23 cellular contexts compared by ENCODE assay signal in the genomic region with DNA sequence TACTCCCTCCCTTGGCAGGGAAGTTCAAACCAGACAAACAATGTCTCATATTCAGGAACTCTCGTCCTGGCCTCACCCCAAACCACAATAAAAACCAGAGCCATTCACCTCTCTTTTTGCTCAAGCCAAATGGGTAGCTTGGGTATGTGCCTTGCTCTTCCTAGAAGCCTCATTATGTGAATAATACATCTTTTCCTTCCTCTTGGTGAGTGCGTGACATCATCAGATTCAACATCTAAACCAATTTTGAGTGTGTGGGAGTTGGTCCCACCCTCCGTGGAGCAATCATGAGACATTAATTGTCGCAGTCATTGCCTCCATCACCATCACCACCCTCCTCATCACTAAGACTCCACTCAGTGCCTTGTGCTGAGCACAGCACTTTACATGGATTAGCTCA.
DNase-seq lines count a peak whose midpoint lies in the region; ATAC-seq, FAIRE-seq and TF ChIP-seq lines count a peak whose summit lies in the region.
"Had no signal": no experiment of that assay in that cellular context is flagged by ENCODE, and none has a peak within 500 bp of the region (broad histone marks: within the 10 kb centered on the region; RNA-seq: fewer than 3 reads in every experiment).

No MANE protein-coding gene starts in this region.

- no peak overlapping the region for H3K27ac ChIP-seq in astrocyte (ENCODE audit: low read depth, low read length)
- H3K27ac ChIP-seq: esophagus muscularis mucosa, parathyroid adenoma had no signal

- no peak overlapping the region for H3K4me3 ChIP-seq in astrocyte (ENCODE audit: insufficient read depth, low read depth, low read length)
- H3K4me3 ChIP-seq: esophagus muscularis mucosa, K562 had no signal

- POLR2A ChIA-PET in activated CD8-positive, alpha-beta T cell treated with anti-CD3 and anti-CD28 coated beads for 36 hours (lab: Charles Lee), result no interaction called here
- POLR2A ChIA-PET in activated CD8-positive, alpha-beta T cell treated with anti-CD3 and anti-CD28 coated beads, Interleukin-2, amount 10 ng/mL, durations not matched to agents 7 days and 5 days (lab: Charles Lee), result no interaction called here

- FAIRE-seq in astrocyte (lab: Jason Lieb, UNC), result no peak
- FAIRE-seq: K562, small intestine had no signal

- H3K9me3 Mint-ChIP-seq in activated CD8-positive, alpha-beta T cell treated with anti-CD3 and anti-CD28 coated beads for 36 hours, result peaks cover 17% of the 10 kb centered on the region
- H3K9me3 Mint-ChIP-seq in activated CD8-positive, alpha-beta T cell treated with anti-CD3 and anti-CD28 coated beads, Interleukin-2, amount 10 ng/mL, durations not matched to agents 7 days and 5 days (ENCODE audit: insufficient read depth), result peaks cover 14% of the 10 kb centered on the region
- peaks cover 59% of the 10 kb centered on the region for H3K9me3 Mint-ChIP-seq in astrocyte (ENCODE audit: unreplicated experiment)
- H3K9me3 Mint-ChIP-seq in nephron progenitor cell, result peaks cover 60% of the 10 kb centered on the region

- peaks cover 36% of the 10 kb centered on the region for H3K9me3 ChIP-seq in astrocyte (ENCODE audit: insufficient read depth, low read depth, low read length)
- H3K9me3 ChIP-seq: Caco-2 had no signal

- no peaks in the 10 kb centered on the region for H3K36me3 ChIP-seq in astrocyte (ENCODE audit: insufficient read depth, low read length)
- H3K36me3 ChIP-seq: esophagus muscularis mucosa had no signal

- H3K4me3 Mint-ChIP-seq in activated CD8-positive, alpha-beta T cell treated with anti-CD3 and anti-CD28 coated beads for 36 hours, result no peak overlapping the region
- no peak overlapping the region for H3K4me3 Mint-ChIP-seq in activated CD8-positive, alpha-beta T cell treated with anti-CD3 and anti-CD28 coated beads, Interleukin-2, amount 10 ng/mL, durations not matched to agents 7 days and 5 days
- H3K4me3 Mint-ChIP-seq in astrocyte (ENCODE audit: unreplicated experiment), result no peak overlapping the region
- H3K4me3 Mint-ChIP-seq in nephron progenitor cell, result no peak overlapping the region
- H3K4me3 Mint-ChIP-seq: activated CD4-positive, alpha-beta T cell treated with anti-CD3 and anti-CD28 coated beads, Interleukin-2, amount 10 ng/mL, durations not matched to agents 7 days and 5 days; HFFc6 had no signal

- H3K27ac Mint-ChIP-seq in activated CD8-positive, alpha-beta T cell treated with anti-CD3 and anti-CD28 coated beads for 36 hours, result no peak overlapping the region
- no peak overlapping the region for H3K27ac Mint-ChIP-seq in activated CD8-positive, alpha-beta T cell treated with anti-CD3 and anti-CD28 coated beads, Interleukin-2, amount 10 ng/mL, durations not matched to agents 7 days and 5 days
- no peak overlapping the region for H3K27ac Mint-ChIP-seq in astrocyte (ENCODE audit: unreplicated experiment)
- H3K27ac Mint-ChIP-seq in nephron progenitor cell, result peak overlapping the region; percentile 10
- H3K27ac Mint-ChIP-seq: activated CD4-positive, alpha-beta T cell treated with anti-CD3 and anti-CD28 coated beads, Interleukin-2, amount 10 ng/mL, durations not matched to agents 7 days and 5 days; HFFc6 had no signal

- H3K4me1 ChIP-seq in astrocyte (ENCODE audit: insufficient read depth, low read length), result no peaks in the 10 kb centered on the region
- H3K4me1 ChIP-seq: Caco-2, esophagus muscularis mucosa, parathyroid adenoma had no signal

- no peaks in the 10 kb centered on the region for H4K20me1 ChIP-seq in astrocyte (ENCODE audit: insufficient read depth, low read length)

- H3K9ac ChIP-seq in astrocyte (ENCODE audit: low read length), result no peak overlapping the region
- H3K9ac ChIP-seq: parathyroid adenoma had no signal

- TF ChIP-seq CTCF in activated CD8-positive, alpha-beta T cell treated with anti-CD3 and anti-CD28 coated beads for 36 hours (IDR thresholded peaks at IDR 0.05), result no peak
- TF ChIP-seq CTCF in astrocyte (IDR thresholded peaks at IDR 0.05; ENCODE audit: insufficient read depth, low read depth, low read length) (no peak), nephron progenitor cell (IDR thresholded peaks at IDR 0.05) (no peak)

- peaks cover 10% of the 10 kb centered on the region for H3K27me3 Mint-ChIP-seq in activated CD8-positive, alpha-beta T cell treated with anti-CD3 and anti-CD28 coated beads for 36 hours
- H3K27me3 Mint-ChIP-seq in activated CD8-positive, alpha-beta T cell treated with anti-CD3 and anti-CD28 coated beads, Interleukin-2, amount 10 ng/mL, durations not matched to agents 7 days and 5 days (ENCODE audit: low read depth), result peaks cover 2% of the 10 kb centered on the region
- H3K27me3 Mint-ChIP-seq in astrocyte (ENCODE audit: low read depth, unreplicated experiment), result peaks cover 46% of the 10 kb centered on the region
- peaks cover 33% of the 10 kb centered on the region for H3K27me3 Mint-ChIP-seq in nephron progenitor cell (ENCODE audit: low read depth, poor library complexity)

- peak; percentile 17 for DNase-seq in activated CD8-positive, alpha-beta T cell treated with anti-CD3 and anti-CD28 coated beads for 36 hours
- DNase-seq in activated CD8-positive, alpha-beta T cell treated with anti-CD3 and anti-CD28 coated beads, Interleukin-2, amount 10 ng/mL, durations not matched to agents 7 days and 5 days, result no peak
- DNase-seq in HT1080 (ENCODE audit: low read depth) (peak; percentile 92), astrocyte (ENCODE audit: low read depth) (peak; percentile 98), nephron progenitor cell (no peak)
- DNase-seq in stimulated activated CD8-positive, alpha-beta memory T cell treated with anti-CD3 and anti-CD28 coated beads, Interleukin-4, amount 100 ng/mL, for 48 hours, result no peak
- DNase-seq: activated CD4-positive, alpha-beta T cell treated with anti-CD3 and anti-CD28 coated beads, Interleukin-2, amount 10 ng/mL, durations not matched to agents 7 days and 5 days; activated effector memory CD4-positive, alpha-beta T cell treated with Interleukin-2 at 50 U/mL for 16 hours; Caco-2; GDM1; HFFc6; hippocampal formation; left ventricle myocardium superior; NCI-H1417 treated with DMSO at 0.1 percent for 48 hours; NK-92 treated with Interleukin-12 subunit alpha and Interleukin-12 subunit beta, amount 100 ng/mL, for 24 hours; small intestine; stimulated activated naive CD4-positive, alpha-beta T cell treated with Interleukin-2 at 50 U/mL for 16 hours; T-helper 9 cell had no signal

- no peaks in the 10 kb centered on the region for H3K79me2 ChIP-seq in astrocyte (ENCODE audit: insufficient read depth, low read length)
- H3K79me2 ChIP-seq: parathyroid adenoma had no signal

- H3K4me2 ChIP-seq in astrocyte (ENCODE audit: low read length), result peak overlapping the region; percentile 24

- H2AFZ ChIP-seq in astrocyte (ENCODE audit: low read depth, low read length), result no peak overlapping the region
- H2AFZ ChIP-seq: parathyroid adenoma had no signal

- CTCF ChIA-PET in activated CD8-positive, alpha-beta T cell treated with anti-CD3 and anti-CD28 coated beads for 36 hours (lab: Charles Lee), result no interaction called here
- CTCF ChIA-PET in activated CD8-positive, alpha-beta T cell treated with anti-CD3 and anti-CD28 coated beads, Interleukin-2, amount 10 ng/mL, durations not matched to agents 7 days and 5 days (lab: Charles Lee), result no interaction called here

- no peaks in the 10 kb centered on the region for H3K27me3 ChIP-seq in astrocyte (ENCODE audit: insufficient read depth, low read length)

- peak; percentile 62 for ATAC-seq in activated CD8-positive, alpha-beta T cell treated with anti-CD3 and anti-CD28 coated beads for 36 hours
- no peak for ATAC-seq in activated CD8-positive, alpha-beta T cell treated with anti-CD3 and anti-CD28 coated beads, Interleukin-2, amount 10 ng/mL, durations not matched to agents 7 days and 5 days
- ATAC-seq in GM18858 (IDR thresholded peaks at IDR 0.05; ENCODE audit: unreplicated experiment) (no peak), GM21381 (IDR thresholded peaks at IDR 0.05; ENCODE audit: unreplicated experiment) (no peak)
- ATAC-seq: K562, left ventricle myocardium superior had no signal

- intact Hi-C loops in activated CD8-positive, alpha-beta T cell treated with anti-CD3 and anti-CD28 coated beads for 36 hours (cut with micrococcal nuclease), result no loop called here

- peaks cover 3% of the 10 kb centered on the region for H3K4me1 Mint-ChIP-seq in activated CD8-positive, alpha-beta T cell treated with anti-CD3 and anti-CD28 coated beads for 36 hours (ENCODE audit: low read depth)
- peaks cover 16% of the 10 kb centered on the region for H3K4me1 Mint-ChIP-seq in activated CD8-positive, alpha-beta T cell treated with anti-CD3 and anti-CD28 coated beads, Interleukin-2, amount 10 ng/mL, durations not matched to agents 7 days and 5 days (ENCODE audit: low read depth)
- H3K4me1 Mint-ChIP-seq in astrocyte (ENCODE audit: low read depth, unreplicated experiment) (no peaks in the 10 kb centered on the region), nephron progenitor cell (no peaks in the 10 kb centered on the region)

- H3K36me3 Mint-ChIP-seq in activated CD8-positive, alpha-beta T cell treated with anti-CD3 and anti-CD28 coated beads for 36 hours (ENCODE audit: low read depth), result no peaks in the 10 kb centered on the region
- peaks cover 6% of the 10 kb centered on the region for H3K36me3 Mint-ChIP-seq in activated CD8-positive, alpha-beta T cell treated with anti-CD3 and anti-CD28 coated beads, Interleukin-2, amount 10 ng/mL, durations not matched to agents 7 days and 5 days (ENCODE audit: low read depth)
- H3K36me3 Mint-ChIP-seq in astrocyte (ENCODE audit: low read depth, unreplicated experiment) (no peaks in the 10 kb centered on the region), nephron progenitor cell (ENCODE audit: low read depth) (no peaks in the 10 kb centered on the region)

Comparison
In these comparisons a context has a peak if more than half of its experiments do, and no peak if none do; other contexts are left out.
1. DNase-seq: peak in activated CD8-positive, alpha-beta T cell treated with anti-CD3 and anti-CD28 coated beads for 36 hours (single experiment), HT1080 (single experiment) and astrocyte (single experiment); none in activated CD8-positive, alpha-beta T cell treated with anti-CD3 and anti-CD28 coated beads, Interleukin-2, amount 10 ng/mL, durations not matched to agents 7 days and 5 days (single experiment), nephron progenitor cell (single experiment) and stimulated activated CD8-positive, alpha-beta memory T cell treated with anti-CD3 and anti-CD28 coated beads, Interleukin-4, amount 100 ng/mL, for 48 hours (single experiment).